Comparison of ENCODE assay signal across 9 cellular contexts in genomic region chr16:85137323-85138072, GRCh38. TPM values are rescaled to one million over a fixed set of nuclear protein-coding genes. Genes with fewer than 3 reads are reported as not detected.
DNase-seq lines count a peak whose midpoint lies in the region; ATAC-seq and TF ChIP-seq lines count a peak whose summit lies in the region.
"Had no signal": no experiment of that assay in that cellular context is flagged by ENCODE, and none has a peak within 500 bp of the region (broad histone marks: within the 10 kb centered on the region; RNA-seq: fewer than 3 reads in every experiment).

No MANE protein-coding gene starts in this region.

- no peaks in the 10 kb centered on the region for H3K79me2 ChIP-seq in fibroblast of lung (ENCODE audit: control insufficient read depth, insufficient read depth, low read length)

- H3K27me3 ChIP-seq in fibroblast of lung (ENCODE audit: control insufficient read depth, insufficient read depth, low read length): no peaks in the 10 kb centered on the region

- no peak for TF ChIP-seq CTCF in fibroblast of lung (conservative IDR thresholded peaks at IDR 0.05 in 1 of 2, IDR thresholded peaks at IDR 0.05 in 1 of 2; ENCODE audit: low read depth in 1 of 2, low read length in 2 of 2)
- TF ChIP-seq CTCF in nephron (IDR thresholded peaks at IDR 0.05; ENCODE audit: unreplicated experiment in 3 of 3): no peak

- peak overlapping the region; percentile 25 to 66 (median 66) for H3K4me3 Mint-ChIP-seq in nephron
- H3K4me3 Mint-ChIP-seq in activated T-helper 2 cell treated with anti-CD3 and anti-CD28 coated beads, Interferon-gamma antibody, Interleukin-2, Interleukin-4, amounts not matched to agents 10 μg/mL and 5 μg/mL and 100 μg/mL, durations not matched to agents 14 hours and 24 hours and 36 hours (ENCODE audit: low read depth): no peak overlapping the region
- H3K4me3 Mint-ChIP-seq: T-helper 1 cell treated with Interleukin-12 subunit alpha and Interleukin-12 subunit beta and Interleukin-4 antibody, amounts not matched to agents 30 μg/mL and 1 μg/mL, for 36 hours had no signal

- H3K9me3 ChIP-seq in fibroblast of lung (ENCODE audit: control insufficient read depth, insufficient read depth, low read depth, low read length): no peaks in the 10 kb centered on the region

- H3K27ac Mint-ChIP-seq in nephron: peak overlapping the region; percentile 94 to 96 (median 94)
- H3K27ac Mint-ChIP-seq in activated T-helper 2 cell treated with anti-CD3 and anti-CD28 coated beads, Interferon-gamma antibody, Interleukin-2, Interleukin-4, amounts not matched to agents 10 μg/mL and 5 μg/mL and 100 μg/mL, durations not matched to agents 14 hours and 24 hours and 36 hours: no peak overlapping the region
- H3K27ac Mint-ChIP-seq: T-helper 1 cell treated with Interleukin-12 subunit alpha and Interleukin-12 subunit beta and Interleukin-4 antibody, amounts not matched to agents 30 μg/mL and 1 μg/mL, for 36 hours had no signal

- H3K27me3 Mint-ChIP-seq in nephron (ENCODE audit: low read depth): peaks cover 17% of the 10 kb centered on the region
- peaks cover 32% of the 10 kb centered on the region for H3K27me3 Mint-ChIP-seq in activated T-helper 2 cell treated with anti-CD3 and anti-CD28 coated beads, Interferon-gamma antibody, Interleukin-2, Interleukin-4, amounts not matched to agents 10 μg/mL and 5 μg/mL and 100 μg/mL, durations not matched to agents 14 hours and 24 hours and 36 hours (ENCODE audit: low read depth)

- no peaks in the 10 kb centered on the region for H3K36me3 ChIP-seq in fibroblast of lung (ENCODE audit: control insufficient read depth, insufficient read depth, low read length)

- peaks cover 59% of the 10 kb centered on the region for H3K4me1 Mint-ChIP-seq in nephron
- no peaks in the 10 kb centered on the region for H3K4me1 Mint-ChIP-seq in activated T-helper 2 cell treated with anti-CD3 and anti-CD28 coated beads, Interferon-gamma antibody, Interleukin-2, Interleukin-4, amounts not matched to agents 10 μg/mL and 5 μg/mL and 100 μg/mL, durations not matched to agents 14 hours and 24 hours and 36 hours (ENCODE audit: low read depth)

- no peaks in the 10 kb centered on the region for H3K36me3 Mint-ChIP-seq in nephron (ENCODE audit: low read depth)
- H3K36me3 Mint-ChIP-seq in activated T-helper 2 cell treated with anti-CD3 and anti-CD28 coated beads, Interferon-gamma antibody, Interleukin-2, Interleukin-4, amounts not matched to agents 10 μg/mL and 5 μg/mL and 100 μg/mL, durations not matched to agents 14 hours and 24 hours and 36 hours (ENCODE audit: low read depth): no peaks in the 10 kb centered on the region

- intact Hi-C loops in activated T-helper 2 cell treated with anti-CD3 and anti-CD28 coated beads, Interferon-gamma antibody, Interleukin-2, Interleukin-4, amounts not matched to agents 10 μg/mL and 5 μg/mL and 100 μg/mL, durations not matched to agents 14 hours and 24 hours and 36 hours (cut with micrococcal nuclease): no loop called here

- peak overlapping the region; percentile 71 for H3K4me2 ChIP-seq in fibroblast of lung (ENCODE audit: extremely low read depth, insufficient read depth, low read length)

- ATAC-seq in HG03175 (IDR thresholded peaks at IDR 0.05; ENCODE audit: unreplicated experiment) (no peak), GM21786 (IDR thresholded peaks at IDR 0.05; ENCODE audit: unreplicated experiment) (no peak)

- H3K4me3 ChIP-seq in fibroblast of lung (replicated peaks in 1 of 4; ENCODE audit: control extremely low read depth in 1 of 4, insufficient read depth in 1 of 4, low read depth in 3 of 4, low read length in 4 of 4): peak overlapping the region in 1 of 4 experiments; percentile 42

- no peaks in the 10 kb centered on the region for H3K9me3 Mint-ChIP-seq in nephron
- H3K9me3 Mint-ChIP-seq in activated T-helper 2 cell treated with anti-CD3 and anti-CD28 coated beads, Interferon-gamma antibody, Interleukin-2, Interleukin-4, amounts not matched to agents 10 μg/mL and 5 μg/mL and 100 μg/mL, durations not matched to agents 14 hours and 24 hours and 36 hours: no peaks in the 10 kb centered on the region
- H3K9me3 Mint-ChIP-seq: T-helper 1 cell treated with Interleukin-12 subunit alpha and Interleukin-12 subunit beta and Interleukin-4 antibody, amounts not matched to agents 30 μg/mL and 1 μg/mL, for 36 hours had no signal

- DNase-seq in AG08396 (ENCODE audit: low spot score) (peak; percentile 93), RPMI7951 (ENCODE audit: low read depth) (peak; percentile 89), fibroblast of lung (ENCODE audit: low read depth in 2 of 2) (peak; percentile 80 to 96), D341Med (ENCODE audit: low spot score) (no peak)
- DNase-seq in activated T-helper 2 cell treated with anti-CD3 and anti-CD28 coated beads, Interferon-gamma antibody, Interleukin-2, Interleukin-4, amounts not matched to agents 10 μg/mL and 5 μg/mL and 100 μg/mL, durations not matched to agents 14 hours and 24 hours and 36 hours (ENCODE audit: low spot score): no peak

- peaks cover 16% of the 10 kb centered on the region for H3K4me1 ChIP-seq in fibroblast of lung (ENCODE audit: control insufficient read depth, extremely low read depth, insufficient read depth, low read length)

- peak overlapping the region; percentile 24 for H3K27ac ChIP-seq in fibroblast of lung (ENCODE audit: insufficient read depth, low read length)

- H3K9ac ChIP-seq in fibroblast of lung (ENCODE audit: insufficient read depth, low read length): peak overlapping the region; percentile 16

- H4K20me1 ChIP-seq in fibroblast of lung (ENCODE audit: control insufficient read depth, extremely low read depth, insufficient read depth, low read length): no peaks in the 10 kb centered on the region

- no peak overlapping the region for H2AFZ ChIP-seq in fibroblast of lung (ENCODE audit: low read length)

RNA-seq across cellular contexts. Expression of gene CIBAR2, which starts 25.2 kb away (rescaled TPM):
- total RNA-seq in RPMI7951 (2014; rRNA removed; shearing (Covaris generic)): not detected in 2 replicates
- total RNA-seq in fibroblast of lung: not detected in 2 replicates
- 0.10 TPM in 1 of 2 replicates, not detected in the other for polyA plus RNA-seq in fibroblast of lung
- not detected in 2 replicates for polyA plus RNA-seq in fibroblast of lung (2012)
- polyA minus RNA-seq in fibroblast of lung (ENCODE audit: low replicate concordance): not detected in 2 replicates
- not detected in 2 replicates for total RNA-seq in activated T-helper 2 cell treated with anti-CD3 and anti-CD28 coated beads, Interferon-gamma antibody, Interleukin-2, Interleukin-4, amounts not matched to agents 10 μg/mL and 5 μg/mL and 100 μg/mL, durations not matched to agents 14 hours and 24 hours and 36 hours

Comparison
In these comparisons a context has a peak if more than half of its experiments do, and no peak if none do; other contexts are left out.
1. DNase-seq: peak in AG08396 (single experiment), RPMI7951 (single experiment) and fibroblast of lung (2 of 2); none in D341Med (single experiment) and activated T-helper 2 cell treated with anti-CD3 and anti-CD28 coated beads, Interferon-gamma antibody, Interleukin-2, Interleukin-4, amounts not matched to agents 10 μg/mL and 5 μg/mL and 100 μg/mL, durations not matched to agents 14 hours and 24 hours and 36 hours (single experiment).